8 cellular contexts compared by ENCODE assay signal in the genomic region with DNA sequence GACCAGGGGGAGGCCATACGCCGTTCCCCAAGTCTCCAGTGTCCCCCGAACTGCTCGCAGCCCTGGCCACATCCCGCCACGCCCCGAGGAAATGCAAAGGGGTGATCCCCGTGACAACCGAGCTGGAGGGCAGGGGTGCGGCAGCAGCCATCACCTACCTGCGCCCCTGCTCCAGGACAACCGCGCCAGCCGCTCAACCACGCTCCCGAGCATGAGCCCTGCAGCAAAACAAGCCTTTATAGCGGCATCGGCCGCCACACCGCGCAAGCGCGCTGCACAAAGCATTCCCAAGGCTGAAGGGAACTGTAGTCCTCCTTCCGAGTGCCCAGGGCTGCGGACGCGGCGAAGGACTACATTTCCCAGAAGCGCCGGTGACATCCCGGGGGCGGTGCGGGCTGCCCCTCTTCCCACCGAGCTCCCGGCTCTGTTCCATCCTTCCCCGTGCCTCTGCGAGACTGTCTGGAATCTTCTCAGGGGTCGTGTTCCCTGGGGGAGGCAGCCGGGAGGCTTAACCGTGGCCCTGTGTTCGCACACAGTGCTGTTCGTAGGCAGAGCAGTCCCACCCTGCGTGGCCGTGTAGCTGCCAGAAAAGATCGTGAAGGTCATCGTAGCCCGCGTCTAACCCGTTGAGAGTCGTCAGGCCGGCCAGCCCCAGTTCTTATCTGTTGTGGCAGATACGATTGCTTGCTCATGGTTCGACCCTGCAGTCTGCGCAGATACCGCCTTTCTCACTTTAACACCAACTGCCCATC. TPM values are rescaled to one million over a fixed set of nuclear protein-coding genes. Genes with fewer than 3 reads are reported as not detected.
DNase-seq lines count a peak whose midpoint lies in the region; ATAC-seq, FAIRE-seq and TF ChIP-seq lines count a peak whose summit lies in the region.

TSS of gene ABCC5 (minus strand) at position 213 of the 752 bp plus-strand sequence. CDS start 3,492 bp downstream, outside the sequence.

- no peaks in the 10 kb centered on the region for H3K36me3 ChIP-seq in kidney (ENCODE audit: control insufficient read depth in 1 of 2, insufficient read depth in 2 of 2, low read length in 2 of 2)

- peak within 1 kb of the TSS; percentile 58 to 91 for H3K27ac ChIP-seq in kidney (ENCODE audit: low read depth in 2 of 2, low read length in 2 of 2)

- no peak for FAIRE-seq in kidney (lab: Jason Lieb, UNC)

- peak within 1 kb of the TSS; percentile 97 for H3K4me3 ChIP-seq in AG09309 (ENCODE audit: control insufficient read depth, low read depth, low read length)
- H3K4me3 ChIP-seq in kidney (ENCODE audit: low read length in 2 of 2) = peak within 1 kb of the TSS; percentile 94 to 99

- H3K9me3 ChIP-seq in kidney (ENCODE audit: control insufficient read depth in 1 of 2, low read length in 2 of 2) = no peaks in the 10 kb centered on the region

- DNase-seq in AG09309 (ENCODE audit: low read depth) (peak; percentile 71), NCI-H345 (lab: John Stamatoyannopoulos, UW) (peak; percentile 98), cerebellar cortex (ENCODE audit: low spot score) (peak; percentile 96), kidney (peak; percentile 97)
- peak; percentile 54 for DNase-seq in activated CD4-positive, CD25-positive, alpha-beta regulatory T cell treated with anti-CD3 and anti-CD28 coated beads, Interleukin-2, amount 50 U/mL, for 16 hours (ENCODE audit: low read depth, low spot score)
- peak; percentile 90 for DNase-seq in stimulated activated CD4-positive, alpha-beta T cell treated with anti-CD3 and anti-CD28 coated beads, Interleukin-15, amount 100 ng/mL, for 24 hours

- peak; percentile 97 for ATAC-seq in GM19023 (IDR thresholded peaks at IDR 0.05; ENCODE audit: unreplicated experiment)
- peak; percentile 96 for ATAC-seq in HG03280 (IDR thresholded peaks at IDR 0.05; ENCODE audit: unreplicated experiment)

- TF ChIP-seq CTCF in AG09309 (IDR thresholded peaks at IDR 0.05; ENCODE audit: control insufficient read depth, insufficient read depth, low read depth, low read length, missing control alignments) (no peak), kidney (IDR thresholded peaks at IDR 0.05; ENCODE audit: borderline replicate concordance, extremely low read depth, insufficient read depth) (no peak)

- peaks cover 9 to 10% of the 10 kb centered on the region in 2 donors for H3K4me1 ChIP-seq in kidney (ENCODE audit: control insufficient read depth in 1 of 2, insufficient read depth in 1 of 2, low read depth in 1 of 2, low read length in 2 of 2)

- peak within 1 kb of the TSS; percentile 79 to 86 for H3K9ac ChIP-seq in kidney (ENCODE audit: low read length in 2 of 2)

- intact Hi-C loops in kidney (cut with DNase I) = loop anchor here (10.0 kb wide), 1 partner anchor 123 kb away; no protein-coding TSS in a partner anchor

RNA-seq across cellular contexts. Expression of gene ABCC5, which starts in this region (rescaled TPM):
- total RNA-seq in kidney = 39.3 TPM
- 31.9 TPM for polyA plus RNA-seq in kidney (ENCODE audit: insufficient read depth, low read depth, low replicate concordance)

Comparison
In these comparisons a context has a peak if more than half of its experiments do, and no peak if none do; other contexts are left out.
1. Peak in every context shown above with its lines: DNase-seq, ATAC-seq, H3K4me3 ChIP-seq and H3K27ac ChIP-seq.